ENCODE assay signal across 36 cellular contexts in the genomic region with DNA sequence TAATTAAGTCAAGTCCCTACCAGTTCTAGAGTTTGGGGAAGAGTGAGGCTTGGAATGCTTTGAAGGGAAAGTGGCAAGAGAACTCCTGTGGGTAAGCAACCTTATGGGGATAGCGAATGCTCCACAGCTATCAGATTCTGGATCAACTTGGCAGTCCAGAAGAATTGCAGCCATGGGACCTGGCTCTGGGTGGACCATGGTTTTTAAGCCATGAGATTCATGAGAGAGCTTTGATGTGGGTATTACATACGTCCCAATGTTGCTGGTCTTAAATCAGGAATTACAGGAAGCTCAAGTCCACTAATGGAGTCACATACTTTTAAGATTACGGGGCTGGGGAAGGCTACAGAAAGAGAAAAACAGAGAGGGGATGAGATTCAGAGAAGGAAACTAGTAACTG.
"Had no signal": no experiment of that assay in that cellular context is flagged by ENCODE, and none has a peak within 500 bp of the region (broad histone marks: within the 10 kb centered on the region; RNA-seq: fewer than 3 reads in every experiment).

No MANE protein-coding gene starts in this region.

- H3K9me3 ChIP-seq: ascending aorta, body of pancreas, breast epithelium, MG63 had no signal

- H3K4me2 ChIP-seq: PC-9 had no signal

- DNase-seq: activated CD4-positive, alpha-beta memory T cell treated with anti-CD3 and anti-CD28 coated beads, Interleukin-2, amount 10 ng/mL, durations not matched to agents 7 days and 5 days; activated CD4-positive, alpha-beta T cell treated with anti-CD3 and anti-CD28 coated beads for 1 hour; activated CD4-positive, alpha-beta T cell treated with anti-CD3 and anti-CD28 coated beads for 48 hours; activated CD4-positive, CD25-positive, alpha-beta regulatory T cell; activated CD8-positive, alpha-beta memory T cell treated with anti-CD3 and anti-CD28 coated beads for 24 hours; activated CD8-positive, alpha-beta memory T cell treated with anti-CD3 and anti-CD28 coated beads, Interleukin-2, amount 10 ng/mL, durations not matched to agents 7 days and 5 days; activated gamma-delta T cell; activated naive CD4-positive, alpha-beta T cell treated with Interleukin-2 at 50 U/mL for 16 hours; activated naive CD8-positive, alpha-beta T cell treated with anti-CD3 and anti-CD28 coated beads, Interleukin-2, amount 10 ng/mL, durations not matched to agents 7 days and 5 days; activated T-cell treated with anti-CD3 and anti-CD28 coated beads, Interleukin-2, amount 50 U/mL, for 24 hours; amygdala; body of pancreas; Kasumi-1; MG63; NCI-H1048; NCI-H1105 treated with DMSO at 0.1 percent for 48 hours; NCI-H1436; NCI-H1694; NCI-H1930; NCI-H2081 treated with DMSO at 0.1 percent for 48 hours; NCI-H345; NCI-H524 treated with DMSO at 0.1 percent for 48 hours; NK-92 treated with Interleukin-12 subunit alpha and Interleukin-12 subunit beta, amount 100 ng/mL, for 24 hours; PC-9; SIG-M5; SW 1271; T1000; WERI-Rb-1 had no signal

- H3K27ac ChIP-seq: ascending aorta, body of pancreas, breast epithelium, PC-9, RWPE1, WERI-Rb-1 had no signal

- H3K36me3 ChIP-seq: ascending aorta, breast epithelium, MG63, WERI-Rb-1 had no signal

- H3K36me3 Mint-ChIP-seq: activated CD8-positive, alpha-beta memory T cell treated with anti-CD3 and anti-CD28 coated beads, Interleukin-2, amount 10 ng/mL, durations not matched to agents 7 days and 5 days; activated naive CD4-positive, alpha-beta T cell treated with anti-CD3 and anti-CD28 coated beads, Interleukin-2, amount 50 U/mL, for 24 hours; activated naive CD8-positive, alpha-beta T cell treated with anti-CD3 and anti-CD28 coated beads, Interleukin-2, amount 10 ng/mL, durations not matched to agents 7 days and 5 days had no signal

- H2AFZ ChIP-seq: PC-9 had no signal

- H3K4me1 Mint-ChIP-seq: activated CD4-positive, alpha-beta memory T cell treated with anti-CD3 and anti-CD28 coated beads, Interleukin-2, amount 10 ng/mL, durations not matched to agents 7 days and 5 days; activated CD8-positive, alpha-beta memory T cell treated with anti-CD3 and anti-CD28 coated beads, Interleukin-2, amount 10 ng/mL, durations not matched to agents 7 days and 5 days; activated naive CD4-positive, alpha-beta T cell treated with anti-CD3 and anti-CD28 coated beads, Interleukin-2, amount 50 U/mL, for 24 hours; activated naive CD8-positive, alpha-beta T cell treated with anti-CD3 and anti-CD28 coated beads, Interleukin-2, amount 10 ng/mL, durations not matched to agents 7 days and 5 days had no signal

- H3K4me3 Mint-ChIP-seq: activated CD4-positive, alpha-beta memory T cell treated with anti-CD3 and anti-CD28 coated beads, Interleukin-2, amount 10 ng/mL, durations not matched to agents 7 days and 5 days; activated CD8-positive, alpha-beta memory T cell treated with anti-CD3 and anti-CD28 coated beads, Interleukin-2, amount 10 ng/mL, durations not matched to agents 7 days and 5 days; activated naive CD4-positive, alpha-beta T cell treated with anti-CD3 and anti-CD28 coated beads, Interleukin-2, amount 50 U/mL, for 24 hours; activated naive CD8-positive, alpha-beta T cell treated with anti-CD3 and anti-CD28 coated beads, Interleukin-2, amount 10 ng/mL, durations not matched to agents 7 days and 5 days; activated T-cell treated with anti-CD3 and anti-CD28 coated beads, Interleukin-2, amount 50 U/mL, for 24 hours had no signal

- FAIRE-seq: RCC 7860 had no signal

- H3K27ac Mint-ChIP-seq: activated CD4-positive, alpha-beta memory T cell treated with anti-CD3 and anti-CD28 coated beads, Interleukin-2, amount 10 ng/mL, durations not matched to agents 7 days and 5 days; activated CD8-positive, alpha-beta memory T cell treated with anti-CD3 and anti-CD28 coated beads, Interleukin-2, amount 10 ng/mL, durations not matched to agents 7 days and 5 days; activated naive CD4-positive, alpha-beta T cell treated with anti-CD3 and anti-CD28 coated beads, Interleukin-2, amount 50 U/mL, for 24 hours; activated naive CD8-positive, alpha-beta T cell treated with anti-CD3 and anti-CD28 coated beads, Interleukin-2, amount 10 ng/mL, durations not matched to agents 7 days and 5 days; activated T-cell treated with anti-CD3 and anti-CD28 coated beads, Interleukin-2, amount 50 U/mL, for 24 hours; activated T-helper 2 cell treated with anti-CD3 and anti-CD28 coated beads, Interferon-gamma antibody, Interleukin-2, Interleukin-4, amounts not matched to agents 10 μg/mL and 5 μg/mL and 100 μg/mL, durations not matched to agents 14 hours and 24 hours and 36 hours had no signal

- ATAC-seq: activated CD8-positive, alpha-beta memory T cell treated with anti-CD3 and anti-CD28 coated beads, Interleukin-2, amount 10 ng/mL, durations not matched to agents 7 days and 5 days; body of pancreas; Right ventricle myocardium inferior; SK-N-SH treated with all-trans-retinoic acid at 6 μM for 48 hours had no signal

- H3K27me3 Mint-ChIP-seq: activated CD4-positive, alpha-beta memory T cell treated with anti-CD3 and anti-CD28 coated beads, Interleukin-2, amount 10 ng/mL, durations not matched to agents 7 days and 5 days; activated CD8-positive, alpha-beta memory T cell treated with anti-CD3 and anti-CD28 coated beads, Interleukin-2, amount 10 ng/mL, durations not matched to agents 7 days and 5 days; activated naive CD4-positive, alpha-beta T cell treated with anti-CD3 and anti-CD28 coated beads, Interleukin-2, amount 50 U/mL, for 24 hours; activated naive CD8-positive, alpha-beta T cell treated with anti-CD3 and anti-CD28 coated beads, Interleukin-2, amount 10 ng/mL, durations not matched to agents 7 days and 5 days; activated T-cell treated with anti-CD3 and anti-CD28 coated beads, Interleukin-2, amount 50 U/mL, for 24 hours had no signal

- H3K4me3 ChIP-seq: ascending aorta, body of pancreas, breast epithelium, MG63, PC-9 had no signal

- H3K4me1 ChIP-seq: ascending aorta, body of pancreas, breast epithelium had no signal

- H3K9me3 Mint-ChIP-seq: activated CD4-positive, alpha-beta memory T cell treated with anti-CD3 and anti-CD28 coated beads, Interleukin-2, amount 10 ng/mL, durations not matched to agents 7 days and 5 days; activated naive CD4-positive, alpha-beta T cell treated with anti-CD3 and anti-CD28 coated beads, Interleukin-2, amount 50 U/mL, for 24 hours; activated naive CD8-positive, alpha-beta T cell treated with anti-CD3 and anti-CD28 coated beads, Interleukin-2, amount 10 ng/mL, durations not matched to agents 7 days and 5 days; activated T-cell treated with anti-CD3 and anti-CD28 coated beads, Interleukin-2, amount 50 U/mL, for 24 hours; activated T-helper 2 cell treated with anti-CD3 and anti-CD28 coated beads, Interferon-gamma antibody, Interleukin-2, Interleukin-4, amounts not matched to agents 10 μg/mL and 5 μg/mL and 100 μg/mL, durations not matched to agents 14 hours and 24 hours and 36 hours had no signal

- H3K27me3 ChIP-seq: ascending aorta, body of pancreas, breast epithelium, MG63 had no signal
